In the genomic region with DNA sequence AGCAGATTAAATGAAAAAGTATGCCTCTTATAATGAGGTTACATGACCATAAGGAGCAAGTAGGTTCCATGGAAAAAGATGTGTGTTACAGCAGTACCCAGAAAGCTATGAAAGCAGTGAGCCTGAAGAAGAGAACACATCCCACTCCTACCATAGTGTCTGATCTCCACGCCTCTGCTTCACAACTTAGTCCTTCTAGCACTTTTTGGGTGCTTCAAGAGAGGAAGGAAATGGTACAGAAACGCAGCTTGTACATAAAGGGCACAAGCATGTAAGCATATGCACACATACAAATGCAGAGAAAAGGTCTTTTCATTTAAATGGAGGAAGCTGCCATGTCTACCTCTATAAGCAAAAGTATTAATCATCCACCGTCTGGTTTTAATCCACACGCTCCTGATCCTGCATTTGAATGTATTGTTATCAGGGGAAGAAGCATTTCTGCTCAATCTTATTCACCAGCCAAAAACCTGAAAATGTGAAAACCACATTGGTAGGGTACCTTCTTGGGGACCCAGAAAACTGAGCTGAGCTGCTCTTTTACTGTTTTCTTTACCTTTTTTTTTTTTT, we compare ENCODE assay signal across 19 cellular contexts.
DNase-seq lines count a peak whose midpoint lies in the region; ATAC-seq, FAIRE-seq and TF ChIP-seq lines count a peak whose summit lies in the region.
"Had no signal": no experiment of that assay in that cellular context is flagged by ENCODE, and none has a peak within 500 bp of the region (broad histone marks: within the 10 kb centered on the region; RNA-seq: fewer than 3 reads in every experiment).

No MANE protein-coding gene starts in this region.

- TF ChIP-seq CTCF in WTC11 (IDR thresholded peaks at IDR 0.05) (no peak), nephron (IDR thresholded peaks at IDR 0.05; ENCODE audit: unreplicated experiment in 3 of 3) (no peak), right atrium auricular region (IDR thresholded peaks at IDR 0.05) (no peak)

- H3K27me3 ChIP-seq in right atrium auricular region, result no peaks in the 10 kb centered on the region

- CTCF ChIA-PET in WTC11 (lab: Charles Lee), result interaction anchor here (0.6 to 1.9 kb wide), 6 partner anchors 9 to 777 kb away, joined by 3 to 9 read pairs (median 4); partner anchors contain the start of gene HIC1

- DNase-seq in CD1c-positive myeloid dendritic cell (ENCODE audit: extremely low spot score) (peak; percentile 31), GM12891 (ENCODE audit: insufficient read length, low spot score) (no peak), WTC11 (ENCODE audit: low spot score) (no peak), NCI-H510A (lab: John Stamatoyannopoulos, UW) (no peak), right atrium auricular region (ENCODE audit: low spot score) (no peak)
- DNase-seq in T-helper 2 cell treated with Interferon-gamma antibody and Interleukin-4, amounts not matched to agents 5 μg/mL and 100 μg/mL, for 36 hours (ENCODE audit: low spot score), result no peak
- DNase-seq: COR-L47, GF-D8, GOT3, KBM-7, NCI-H1105, NCI-H1694, NCI-H2081 treated with DMSO at 0.1 percent for 48 hours, NCI-H446 treated with DMSO at 0.1 percent for 48 hours, OCI-M1, SHP77 treated with DMSO at 0.1 percent for 48 hours had no signal

- H3K36me3 ChIP-seq in right atrium auricular region, result peaks cover 7% of the 10 kb centered on the region

- H3K9me3 Mint-ChIP-seq in WTC11 (no peaks in the 10 kb centered on the region), nephron (no peaks in the 10 kb centered on the region)
- no peaks in the 10 kb centered on the region for H3K9me3 Mint-ChIP-seq in T-helper 2 cell treated with Interferon-gamma antibody and Interleukin-4, amounts not matched to agents 5 μg/mL and 100 μg/mL, for 36 hours

- ATAC-seq in WTC11, result no peak

- H3K27ac ChIP-seq in right atrium auricular region, result no peak overlapping the region
- H3K27ac ChIP-seq: C4-2B had no signal

- FAIRE-seq in GM12891 (lab: Jason Lieb, UNC), result peak; percentile 16
- FAIRE-seq: GM19239 had no signal

- H3K27me3 Mint-ChIP-seq in WTC11 (ENCODE audit: low read depth) (no peaks in the 10 kb centered on the region), nephron (ENCODE audit: low read depth) (no peaks in the 10 kb centered on the region)
- H3K27me3 Mint-ChIP-seq in T-helper 2 cell treated with Interferon-gamma antibody and Interleukin-4, amounts not matched to agents 5 μg/mL and 100 μg/mL, for 36 hours (ENCODE audit: low read depth), result no peaks in the 10 kb centered on the region

- POLR2A ChIA-PET in WTC11 (lab: Charles Lee), result interaction anchor here (0.6 kb wide), 1 partner anchor 1155 kb away, joined by 3 read pairs; no protein-coding TSS in a partner anchor

- H3K27ac Mint-ChIP-seq in WTC11 (peak overlapping the region; percentile 44; the same call in 1 of the 2 replicates), nephron (peak overlapping the region; percentile 58 to 83 (median 74))
- H3K27ac Mint-ChIP-seq in T-helper 2 cell treated with Interferon-gamma antibody and Interleukin-4, amounts not matched to agents 5 μg/mL and 100 μg/mL, for 36 hours, result no peak overlapping the region

- no peak for TF ChIP-seq POLR2A in GM12891 (IDR thresholded peaks at IDR 0.05; ENCODE audit: low read depth, low read length)

- H3K4me3 ChIP-seq in right atrium auricular region, result no peak overlapping the region

- H3K36me3 Mint-ChIP-seq in WTC11 (no peaks in the 10 kb centered on the region), nephron (ENCODE audit: low read depth) (peaks cover 66% of the 10 kb centered on the region)
- peaks cover 42% of the 10 kb centered on the region for H3K36me3 Mint-ChIP-seq in T-helper 2 cell treated with Interferon-gamma antibody and Interleukin-4, amounts not matched to agents 5 μg/mL and 100 μg/mL, for 36 hours (ENCODE audit: low read depth)

- H3K4me1 ChIP-seq in right atrium auricular region, result peaks cover 0 to 19% of the 10 kb centered on the region in 2 donors

- H3K4me3 Mint-ChIP-seq in WTC11 (no peak overlapping the region), nephron (no peak overlapping the region)
- H3K4me3 Mint-ChIP-seq in T-helper 2 cell treated with Interferon-gamma antibody and Interleukin-4, amounts not matched to agents 5 μg/mL and 100 μg/mL, for 36 hours, result no peak overlapping the region

- H3K4me1 Mint-ChIP-seq in WTC11 (no peaks in the 10 kb centered on the region), nephron (peaks cover 55% of the 10 kb centered on the region)
- peaks cover 26% of the 10 kb centered on the region for H3K4me1 Mint-ChIP-seq in T-helper 2 cell treated with Interferon-gamma antibody and Interleukin-4, amounts not matched to agents 5 μg/mL and 100 μg/mL, for 36 hours (ENCODE audit: low read depth)

- H3K9me3 ChIP-seq in right atrium auricular region, result no peaks in the 10 kb centered on the region

TF ChIP-seq in GM12891, 5 proteins besides CTCF, POLR2A, EP300 and RAD21:
- TF ChIP-seq TAF1 (IDR thresholded peaks at IDR 0.05; ENCODE audit: low read depth, low read length) (no peak), POU2F2 (IDR thresholded peaks at IDR 0.05; ENCODE audit: low read depth, low read length) (no peak), SPI1 (IDR thresholded peaks at IDR 0.05; ENCODE audit: low read depth, low read length) (no peak), POLR2AphosphoS5 (IDR thresholded peaks at IDR 0.05; ENCODE audit: low read depth, low read length) (no peak), PAX5 (IDR thresholded peaks at IDR 0.05; ENCODE audit: insufficient read depth, low read length, severe bottlenecking) (no peak)

TF ChIP-seq in WTC11, 78 proteins besides CTCF, POLR2A, EP300 and RAD21 (continues in another document):
- no peak for TF ChIP-seq HMGXB4 (CRISPR knock-in tag; IDR thresholded peaks at IDR 0.05)
- TF ChIP-seq, protein P1, sequence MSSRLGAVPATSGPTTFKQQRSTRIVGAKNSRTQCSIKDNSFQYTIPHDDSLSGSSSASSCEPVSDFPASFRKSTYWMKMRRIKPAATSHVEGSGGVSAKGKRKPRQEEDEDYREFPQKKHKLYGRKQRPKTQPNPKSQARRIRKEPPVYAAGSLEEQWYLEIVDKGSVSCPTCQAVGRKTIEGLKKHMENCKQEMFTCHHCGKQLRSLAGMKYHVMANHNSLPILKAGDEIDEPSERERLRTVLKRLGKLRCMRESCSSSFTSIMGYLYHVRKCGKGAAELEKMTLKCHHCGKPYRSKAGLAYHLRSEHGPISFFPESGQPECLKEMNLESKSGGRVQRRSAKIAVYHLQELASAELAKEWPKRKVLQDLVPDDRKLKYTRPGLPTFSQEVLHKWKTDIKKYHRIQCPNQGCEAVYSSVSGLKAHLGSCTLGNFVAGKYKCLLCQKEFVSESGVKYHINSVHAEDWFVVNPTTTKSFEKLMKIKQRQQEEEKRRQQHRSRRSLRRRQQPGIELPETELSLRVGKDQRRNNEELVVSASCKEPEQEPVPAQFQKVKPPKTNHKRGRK (CRISPR knock-in tag; IDR thresholded peaks at IDR 0.05; ENCODE audit: borderline replicate concordance), result no peak
- TF ChIP-seq, protein P2, sequence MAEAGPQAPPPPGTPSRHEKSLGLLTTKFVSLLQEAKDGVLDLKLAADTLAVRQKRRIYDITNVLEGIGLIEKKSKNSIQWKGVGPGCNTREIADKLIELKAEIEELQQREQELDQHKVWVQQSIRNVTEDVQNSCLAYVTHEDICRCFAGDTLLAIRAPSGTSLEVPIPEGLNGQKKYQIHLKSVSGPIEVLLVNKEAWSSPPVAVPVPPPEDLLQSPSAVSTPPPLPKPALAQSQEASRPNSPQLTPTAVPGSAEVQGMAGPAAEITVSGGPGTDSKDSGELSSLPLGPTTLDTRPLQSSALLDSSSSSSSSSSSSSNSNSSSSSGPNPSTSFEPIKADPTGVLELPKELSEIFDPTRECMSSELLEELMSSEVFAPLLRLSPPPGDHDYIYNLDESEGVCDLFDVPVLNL (CRISPR knock-in tag; IDR thresholded peaks at IDR 0.05; ENCODE audit: borderline replicate concordance, low read depth), result no peak
- no peak for TF ChIP-seq ELF4 (CRISPR knock-in tag; IDR thresholded peaks at IDR 0.05; ENCODE audit: low read depth)
- no peak for TF ChIP-seq TCF7 (CRISPR knock-in tag; IDR thresholded peaks at IDR 0.05; ENCODE audit: low read depth)
- TF ChIP-seq, protein P3, sequence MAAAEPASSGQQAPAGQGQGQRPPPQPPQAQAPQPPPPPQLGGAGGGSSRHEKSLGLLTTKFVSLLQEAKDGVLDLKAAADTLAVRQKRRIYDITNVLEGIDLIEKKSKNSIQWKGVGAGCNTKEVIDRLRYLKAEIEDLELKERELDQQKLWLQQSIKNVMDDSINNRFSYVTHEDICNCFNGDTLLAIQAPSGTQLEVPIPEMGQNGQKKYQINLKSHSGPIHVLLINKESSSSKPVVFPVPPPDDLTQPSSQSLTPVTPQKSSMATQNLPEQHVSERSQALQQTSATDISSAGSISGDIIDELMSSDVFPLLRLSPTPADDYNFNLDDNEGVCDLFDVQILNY (CRISPR knock-in tag; IDR thresholded peaks at IDR 0.05), result no peak
- no peak for TF ChIP-seq MXD4 (CRISPR knock-in tag; IDR thresholded peaks at IDR 0.05; ENCODE audit: borderline replicate concordance)
- TF ChIP-seq CBFB (CRISPR knock-in tag; IDR thresholded peaks at IDR 0.05; ENCODE audit: low read depth), result no peak
- TF ChIP-seq CREB1 (CRISPR knock-in tag; IDR thresholded peaks at IDR 0.05), result no peak
- no peak for TF ChIP-seq EMX1 (CRISPR knock-in tag; IDR thresholded peaks at IDR 0.05)
